ENCODE assay signal across 8 cellular contexts in genomic region chr1:165392634-165393571, GRCh38. TPM values are rescaled to one million over a fixed set of nuclear protein-coding genes. Genes with fewer than 3 reads are reported as not detected.
DNase-seq lines count a peak whose midpoint lies in the region; ATAC-seq and TF ChIP-seq lines count a peak whose summit lies in the region.

No MANE protein-coding gene starts in this region.

- H3K4me1 ChIP-seq in BE2C, result no peaks in the 10 kb centered on the region

- DNase-seq in BE2C, result peak; percentile 77
- peak; percentile 70 for DNase-seq in NCI-H226
- peak; percentile 83 for DNase-seq in activated CD4-positive, CD25-positive, alpha-beta regulatory T cell treated with anti-CD3 and anti-CD28 coated beads, Interleukin-2, amount 50 U/mL, for 72 hours
- peak; percentile 65 for DNase-seq in cerebellar cortex (ENCODE audit: low spot score)
- peak; percentile 72 for DNase-seq in left lobe of liver (ENCODE audit: low spot score)
- peak; percentile 78 for DNase-seq in stimulated activated CD4-positive, alpha-beta T cell treated with anti-CD3 and anti-CD28 coated beads, Interleukin-4, amount 100 ng/mL, for 1 hour

- H3K4me3 ChIP-seq in BE2C (ENCODE audit: low read depth, low read length), result no peak overlapping the region

- H3K36me3 ChIP-seq in BE2C, result no peaks in the 10 kb centered on the region

- peaks cover 3% of the 10 kb centered on the region; the same call in 1 of the 2 replicates for H3K27me3 ChIP-seq in BE2C

- ATAC-seq in GM19035 (IDR thresholded peaks at IDR 0.05; ENCODE audit: unreplicated experiment) (peak; percentile 99), HG03280 (IDR thresholded peaks at IDR 0.05; ENCODE audit: unreplicated experiment) (peak; percentile 94), left lobe of liver (peak; percentile 99)

- H3K9me3 ChIP-seq in BE2C, result no peaks in the 10 kb centered on the region

- peak; percentile 92 for TF ChIP-seq CTCF in BE2C (IDR thresholded peaks at IDR 0.05; ENCODE audit: low read depth, low read length)

RNA-seq across cellular contexts. Expression of gene LMX1A, which starts 36.4 kb away (rescaled TPM):
- not detected for polyA plus RNA-seq in BE2C (2012; ENCODE audit: insufficient read depth, insufficient read length, low read depth)
- total RNA-seq in left lobe of liver, result not detected

RNA-seq across cellular contexts. Expression of gene RXRG, which starts 52.0 kb away (rescaled TPM):
- polyA plus RNA-seq in BE2C (2012; ENCODE audit: insufficient read depth, insufficient read length, low read depth), result not detected
- 0.55 TPM for total RNA-seq in left lobe of liver
